Comparison of ENCODE assay signal across 15 cellular contexts in the genomic region with DNA sequence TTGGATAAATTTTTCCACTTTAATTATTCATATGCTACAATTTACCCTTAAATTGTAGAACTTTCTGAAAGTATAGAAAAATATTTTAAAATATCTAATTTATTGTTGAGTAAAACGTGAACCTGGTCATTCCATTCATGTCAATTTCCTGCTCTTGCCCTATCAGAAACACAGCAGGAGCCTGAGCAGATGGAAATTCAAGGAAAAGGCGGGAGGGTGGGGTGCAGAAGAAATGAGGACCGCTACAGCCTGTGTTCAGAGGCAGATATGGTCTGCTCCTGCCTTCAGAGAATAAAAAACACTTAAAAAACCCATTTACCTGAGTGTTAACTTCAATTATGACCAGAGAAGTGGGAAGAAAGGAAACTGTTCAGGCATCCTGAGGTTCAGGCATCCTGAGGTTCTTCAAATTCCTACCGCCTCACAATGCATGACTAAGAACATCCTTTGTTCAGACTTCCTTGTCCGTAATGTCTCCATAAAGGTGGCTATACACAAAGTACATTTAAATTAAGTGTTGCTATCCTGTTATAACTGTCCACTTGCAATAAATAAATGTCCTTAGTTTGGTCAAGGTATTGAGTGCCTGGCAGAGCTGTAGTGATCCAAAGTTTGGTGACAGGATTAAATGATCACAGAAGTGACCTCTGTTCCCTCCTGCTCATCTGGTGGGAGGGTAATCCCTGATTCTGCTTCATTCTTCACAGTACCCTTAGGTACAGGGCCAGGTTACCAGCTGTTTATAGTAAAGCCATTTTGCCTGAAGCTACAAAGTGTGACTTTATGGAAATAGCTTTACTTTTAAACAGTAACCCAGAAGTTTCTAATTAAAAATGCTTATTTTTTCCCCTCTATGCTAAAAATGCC.
A peak's percentile ranks its signal among the peaks of the same experiment; 100 is the strongest.
DNase-seq lines count a peak whose midpoint lies in the region; ATAC-seq and TF ChIP-seq lines count a peak whose summit lies in the region.
"Had no signal": no experiment of that assay in that cellular context is flagged by ENCODE, and none has a peak within 500 bp of the region (broad histone marks: within the 10 kb centered on the region; RNA-seq: fewer than 3 reads in every experiment).

No MANE protein-coding gene starts in this region.

- intact Hi-C loops in HCT116 (cut with micrococcal nuclease): no loop called here
- intact Hi-C loops in IMR-90 (cut with micrococcal nuclease): no loop called here

- no peak overlapping the region for H2BK120ac ChIP-seq in IMR-90 (ENCODE audit: low read depth, low read length)

- H3K9me1 ChIP-seq in IMR-90 (ENCODE audit: insufficient read depth, low read length): no peaks in the 10 kb centered on the region

- H4K91ac ChIP-seq in IMR-90 (ENCODE audit: insufficient read depth, low read depth, low read length): no peak overlapping the region

- no peak overlapping the region for H3K23ac ChIP-seq in IMR-90 (ENCODE audit: low read depth, low read length)

- H3K4me1 ChIP-seq in HCT116 (ENCODE audit: control insufficient read depth in 1 of 2, insufficient read depth in 2 of 2, low read length in 2 of 2): peaks cover 16 to 31% of the 10 kb centered on the region in 2 experiments
- peaks cover 4% of the 10 kb centered on the region; the same call in 1 of the 2 replicates for H3K4me1 ChIP-seq in IMR-90 (ENCODE audit: control insufficient read depth, insufficient read depth, low read length)
- H3K4me1 ChIP-seq: colonic mucosa had no signal

- H3K4me2 ChIP-seq in HCT116 (ENCODE audit: low read length) (peak overlapping the region; percentile 21), IMR-90 (ENCODE audit: low read depth, low read length) (no peak overlapping the region)

- TF ChIP-seq POLR2A in HCT116 (IDR thresholded peaks at IDR 0.05; ENCODE audit: borderline replicate concordance, extremely low read depth, insufficient read depth, insufficient read length): no peak
- TF ChIP-seq POLR2A in IMR-90 (IDR thresholded peaks at IDR 0.05; ENCODE audit: low read depth, low read length): no peak

- no peaks in the 10 kb centered on the region for H3K4me1 Mint-ChIP-seq in activated T-cell treated with anti-CD3 and anti-CD28 coated beads, Interleukin-2, amount 50 U/mL, for 4 hours (ENCODE audit: low read depth)

- ATAC-seq in GM18861 (IDR thresholded peaks at IDR 0.05; ENCODE audit: unreplicated experiment) (peak; percentile 29), HCT116 (peak; percentile 65), IMR-90 (ENCODE audit: low read depth) (peak; percentile 24; the same call in 1 of the 2 replicates)
- ATAC-seq in activated T-cell treated with anti-CD3 and anti-CD28 coated beads, Interleukin-2, amount 50 U/mL, for 4 hours: no peak
- no peak for ATAC-seq in activated CD4-positive, CD25-positive, alpha-beta regulatory T cell treated with anti-CD3 and anti-CD28 coated beads, Interleukin-2, amount 50 U/mL, for 24 hours

- TF ChIP-seq RAD21 in HCT116 (IDR thresholded peaks at IDR 0.05; ENCODE audit: low read depth): no peak
- TF ChIP-seq RAD21 in IMR-90 (IDR thresholded peaks at IDR 0.05; ENCODE audit: low read length): no peak

- in situ Hi-C loops in IMR-90 (cut with MboI; ENCODE audit: low sequenced_read_pairs): no loop called here

- no peak overlapping the region for H2AK9ac ChIP-seq in IMR-90 (replicated peaks; ENCODE audit: low read depth, low read length, poor library complexity)

- H2BK15ac ChIP-seq in IMR-90 (ENCODE audit: low read depth, low read length): no peak overlapping the region

- H3K79me1 ChIP-seq in IMR-90 (ENCODE audit: low read depth in 1 of 2, low read length in 2 of 2): no peaks in the 10 kb centered on the region

- H2AFZ ChIP-seq in HCT116 (ENCODE audit: low read depth, low read length, poor library complexity, severe bottlenecking): no peak overlapping the region
- H2AFZ ChIP-seq in IMR-90 (replicated peaks; ENCODE audit: low read length, poor library complexity): no peak overlapping the region

- H3K14ac ChIP-seq in IMR-90 (replicated peaks; ENCODE audit: low read depth, low read length): no peak overlapping the region

- H3K4me3 ChIP-seq in HCT116 (replicated peaks in 1 of 2; ENCODE audit: low read depth in 1 of 2, low read length in 2 of 2): no peak overlapping the region
- no peak overlapping the region for H3K4me3 ChIP-seq in IMR-90 (ENCODE audit: insufficient read depth, low read depth, low read length)
- H3K4me3 ChIP-seq: colonic mucosa, GM12878 had no signal

- H3K27me3 ChIP-seq in HCT116 (ENCODE audit: insufficient read depth, low read length) (no peaks in the 10 kb centered on the region), IMR-90 (ENCODE audit: control insufficient read depth, insufficient read depth, low read length) (no peaks in the 10 kb centered on the region)
- H3K27me3 ChIP-seq: colonic mucosa had no signal

- POLR2A ChIA-PET in HCT116 (lab: Charles Lee) (no interaction called here), IMR-90 (lab: Charles Lee; ENCODE audit: unreplicated experiment) (no interaction called here)

- H3K27ac ChIP-seq in HCT116 (ENCODE audit: low read depth, low read length) (peak overlapping the region; percentile 54), IMR-90 (ENCODE audit: insufficient read depth, low read length) (no peak overlapping the region)
- H3K27ac ChIP-seq: C4-2B, colonic mucosa, HL-60 had no signal

- H3K56ac ChIP-seq in IMR-90 (ENCODE audit: extremely low read depth, insufficient read depth, low read length): no peak overlapping the region

- no CpG with 5 or more reads among the region's 5 CpGs for WGBS in IMR-90 (ENCODE audit: extremely low coverage in 2 of 2, insufficient read length in 1 of 2), 2 experiments

- CTCF ChIA-PET in HCT116 (lab: Charles Lee): no interaction called here
- CTCF ChIA-PET in IMR-90 (lab: Yijun Ruan, JAX): interaction anchor here (0.6 kb wide), 1 partner anchor 41 kb away, joined by 5 read pairs; no protein-coding TSS in a partner anchor

- dilution Hi-C loops in IMR-90 (cut with HindIII; ENCODE audit: low sequenced_read_pairs, unreplicated experiment): no loop called here

- H4K8ac ChIP-seq in IMR-90 (ENCODE audit: low read depth in 2 of 2, low read length in 2 of 2): no peak overlapping the region

- DNase-seq in HCT116 (ENCODE audit: low read depth, low spot score) (no peak), IMR-90 (no peak), kidney glomerular epithelial cell (lab: John Stamatoyannopoulos, UW) (peak; percentile 51), cerebellar cortex (ENCODE audit: low spot score) (no peak), NCI-H345 (lab: John Stamatoyannopoulos, UW) (no peak)
- DNase-seq in activated T-cell treated with anti-CD3 and anti-CD28 coated beads, Interleukin-2, amount 50 U/mL, for 4 hours: no peak
- DNase-seq: colonic mucosa, NCI-H2171 treated with DMSO at 0.1 percent for 48 hours, SW 1271 had no signal

- H3K9ac ChIP-seq in HCT116 (ENCODE audit: low read length) (no peak overlapping the region), IMR-90 (ENCODE audit: low read depth, low read length) (no peak overlapping the region)

- RAD21 ChIA-PET in HCT116 (lab: Charles Lee; ENCODE audit: low non-redundant PET in 1 of 2, low total read pairs in 2 of 2, uncharacterized antibody in 2 of 2, unreplicated experiment in 2 of 2): no interaction called here

- no peak overlapping the region for H3K4me3 Mint-ChIP-seq in activated T-cell treated with anti-CD3 and anti-CD28 coated beads, Interleukin-2, amount 50 U/mL, for 4 hours

- H4K20me1 ChIP-seq in HCT116 (ENCODE audit: insufficient read depth) (no peaks in the 10 kb centered on the region), IMR-90 (ENCODE audit: insufficient read depth, low read length) (no peaks in the 10 kb centered on the region)

- H3K9me2 ChIP-seq in HCT116 (ENCODE audit: insufficient read depth): no peaks in the 10 kb centered on the region

- BruUV-seq in HCT116 (replicated peaks; lab: Mats Ljungman, UMichigan): no TSS peak
- BruUV-seq in IMR-90 (replicated peaks; lab: Mats Ljungman, UMichigan): no TSS peak

- peaks cover 0 to 3% of the 10 kb centered on the region in 2 experiments; a peak in 1 of 4 replicates for H3K9me3 ChIP-seq in HCT116 (ENCODE audit: control insufficient read depth in 1 of 2, insufficient read depth in 1 of 2, low read depth in 1 of 2, low read length in 2 of 2)
- no peaks in the 10 kb centered on the region for H3K9me3 ChIP-seq in IMR-90 (ENCODE audit: control insufficient read depth, insufficient read depth, low read length)
- H3K9me3 ChIP-seq: colonic mucosa had no signal

- H3K4ac ChIP-seq in IMR-90 (ENCODE audit: low read depth, low read length): no peak overlapping the region

- H3K9me3 Mint-ChIP-seq in activated T-cell treated with anti-CD3 and anti-CD28 coated beads, Interleukin-2, amount 50 U/mL, for 4 hours: no peaks in the 10 kb centered on the region

- no peaks in the 10 kb centered on the region for H3K79me2 ChIP-seq in HCT116 (ENCODE audit: insufficient read depth, low read length)

- no peak overlapping the region for H2BK20ac ChIP-seq in IMR-90 (ENCODE audit: low read depth, low read length)

- no peak overlapping the region for H2BK5ac ChIP-seq in IMR-90 (ENCODE audit: low read depth, low read length, poor library complexity, severe bottlenecking)

- H3K36me3 Mint-ChIP-seq in activated T-cell treated with anti-CD3 and anti-CD28 coated beads, Interleukin-2, amount 50 U/mL, for 4 hours (ENCODE audit: insufficient read depth): peaks cover 17% of the 10 kb centered on the region

- H3K18ac ChIP-seq in IMR-90 (ENCODE audit: low read depth, low read length): no peak overlapping the region

- H3K27me3 Mint-ChIP-seq in activated T-cell treated with anti-CD3 and anti-CD28 coated beads, Interleukin-2, amount 50 U/mL, for 4 hours (ENCODE audit: low read depth): no peaks in the 10 kb centered on the region
- H3K27me3 Mint-ChIP-seq: progenitor cell of endocrine pancreas had no signal

- no peak overlapping the region for H4K5ac ChIP-seq in IMR-90 (ENCODE audit: low read depth, low read length)

- TF ChIP-seq CTCF in HCT116 (IDR thresholded peaks at IDR 0.05 in 2 of 3, conservative IDR thresholded peaks at IDR 0.05 in 1 of 3; ENCODE audit: borderline replicate concordance in 1 of 3, insufficient read depth in 1 of 3, low read depth in 2 of 3, low read length in 2 of 3) (no peak), IMR-90 (conservative IDR thresholded peaks at IDR 0.05; ENCODE audit: low read depth, low read length) (no peak)

- H3K36me3 ChIP-seq in HCT116 (ENCODE audit: control insufficient read depth in 1 of 2, insufficient read depth in 2 of 2, low read length in 2 of 2) (no peaks in the 10 kb centered on the region; a peak in 1 of 4 replicates), IMR-90 (ENCODE audit: control insufficient read depth, insufficient read depth, low read length) (0 out of 2 replicates have a peak, but pooled peaks cover 3% of the 10 kb centered on the region)
- H3K36me3 ChIP-seq: colonic mucosa had no signal

- H2AK5ac ChIP-seq in IMR-90 (ENCODE audit: low read depth, low read length): no peak overlapping the region

TF ChIP-seq in HCT116, 20 proteins besides CTCF, POLR2A, EP300 and RAD21 (continues in another document):
- no peak for TF ChIP-seq SIN3A (IDR thresholded peaks at IDR 0.05; ENCODE audit: low read depth)
- TF ChIP-seq JUND (IDR thresholded peaks at IDR 0.05): 0 out of 2 replicates have a peak, but pooled peaks have one; percentile 6
- TF ChIP-seq ZNF274 (IDR thresholded peaks at IDR 0.05; ENCODE audit: low read depth, low read length): no peak

TF ChIP-seq in IMR-90, 13 proteins besides CTCF, POLR2A, EP300 and RAD21:
- no peak for TF ChIP-seq CHD1 (IDR thresholded peaks at IDR 0.05; ENCODE audit: low read depth, low read length)
- TF ChIP-seq SMC3 (IDR thresholded peaks at IDR 0.05; ENCODE audit: low read depth, low read length): no peak

Comparison
In these comparisons a context has a peak if more than half of its experiments do, and no peak if none do; other contexts are left out.
1. ATAC-seq: peak in GM18861 (single experiment), HCT116 (single experiment) and IMR-90 (single experiment); none in activated T-cell treated with anti-CD3 and anti-CD28 coated beads, Interleukin-2, amount 50 U/mL, for 4 hours (0 of 2) and activated CD4-positive, CD25-positive, alpha-beta regulatory T cell treated with anti-CD3 and anti-CD28 coated beads, Interleukin-2, amount 50 U/mL, for 24 hours (0 of 2).